In the genomic region with DNA sequence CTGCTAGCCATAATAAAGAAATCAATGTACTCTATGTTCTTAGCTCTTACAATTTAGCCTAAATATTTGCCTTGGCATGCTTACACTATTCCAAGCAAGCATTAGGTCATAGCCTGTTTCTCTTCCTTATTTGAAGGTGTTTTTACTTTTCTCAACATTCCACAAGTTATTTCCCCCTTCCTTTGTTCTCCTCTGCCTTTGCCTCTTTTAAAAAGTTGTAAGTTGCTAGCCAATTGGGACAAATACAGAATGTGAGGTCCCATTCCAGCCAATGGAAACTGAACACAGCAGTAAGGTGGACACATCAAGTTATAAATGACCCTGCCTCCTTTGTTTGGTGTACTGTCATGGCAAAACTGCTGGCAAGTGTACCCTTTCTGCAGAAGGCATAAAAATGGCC, we compare ENCODE assay signal across 13 cellular contexts. TPM values are rescaled to one million over a fixed set of nuclear protein-coding genes. Genes with fewer than 3 reads are reported as not detected.
DNase-seq lines count a peak whose midpoint lies in the region; ATAC-seq and TF ChIP-seq lines count a peak whose summit lies in the region.
"Not testable (repeated sequence)": the region's sequence is repeated elsewhere in the genome, so short reads cannot be mapped to it uniquely, and the experiment has no call there.
"Had no signal": no experiment of that assay in that cellular context is flagged by ENCODE, and none has a peak within 500 bp of the region (broad histone marks: within the 10 kb centered on the region; RNA-seq: fewer than 3 reads in every experiment).

No MANE protein-coding gene starts in this region.

- not testable (repeated sequence) for H3K79me2 ChIP-seq in ACC112 (ENCODE audit: control insufficient read depth, insufficient read depth, low read length, unreplicated experiment); neural progenitor cell (ENCODE audit: low read depth)

- POLR2A ChIA-PET in WTC11 (lab: Charles Lee) = not testable (repeated sequence)

- peak overlapping the region; percentile 77 for H3K4me2 ChIP-seq in neural progenitor cell

- TF ChIP-seq CTCF in WTC11 (IDR thresholded peaks at IDR 0.05); choroid plexus epithelial cell (conservative IDR thresholded peaks at IDR 0.05; ENCODE audit: low read depth, low read length); fibroblast of mammary gland (conservative IDR thresholded peaks at IDR 0.05; ENCODE audit: control insufficient read depth, insufficient read depth, low read depth, low read length); neural progenitor cell (IDR thresholded peaks at IDR 0.05); thoracic aorta (IDR thresholded peaks at IDR 0.05): not testable (repeated sequence)

- H3K4me1 Mint-ChIP-seq in WTC11 (peaks cover 61% of the 10 kb centered on the region), neural progenitor cell (peaks cover 44% of the 10 kb centered on the region)

- H3K27ac Mint-ChIP-seq in WTC11 = peak overlapping the region; percentile 99
- peak overlapping the region; percentile 96 for H3K27ac Mint-ChIP-seq in neural progenitor cell

- peaks cover 18% of the 10 kb centered on the region for H3K36me3 Mint-ChIP-seq in WTC11
- H3K36me3 Mint-ChIP-seq in neural progenitor cell = not testable (repeated sequence)

- H3K4me3 ChIP-seq in ACC112 (ENCODE audit: low read depth, low read length) (peak overlapping the region; percentile 12; the same call in 1 of the 2 replicates), HUES6 (ENCODE audit: low read depth, low read length) (peak overlapping the region; percentile 49; the same call in 1 of the 2 replicates), iPS-18a (ENCODE audit: low read length) (peak overlapping the region; percentile 58), neural progenitor cell (peak overlapping the region; percentile 43)
- not testable (repeated sequence) for H3K4me3 ChIP-seq in choroid plexus epithelial cell (ENCODE audit: low read depth, low read length); fibroblast of mammary gland (ENCODE audit: control insufficient read depth, low read depth, low read length); thoracic aorta

- H3K9ac ChIP-seq in HUES6 (ENCODE audit: low read length) (peak overlapping the region; percentile 53), iPS-18a (ENCODE audit: low read length) (peak overlapping the region; percentile 73)
- not testable (repeated sequence) for H3K9ac ChIP-seq in neural progenitor cell

- not testable (repeated sequence) for H3K36me3 ChIP-seq in ACC112 (ENCODE audit: insufficient read depth, low read length); HUES6 (ENCODE audit: control insufficient read depth, insufficient read depth, low read length); iPS-18a (ENCODE audit: control insufficient read depth, low read depth, low read length); neural progenitor cell; thoracic aorta

- peaks cover 27% of the 10 kb centered on the region for H3K4me1 ChIP-seq in ACC112 (ENCODE audit: control insufficient read depth, insufficient read depth, low read length, unreplicated experiment)
- peaks cover 42% of the 10 kb centered on the region for H3K4me1 ChIP-seq in HUES6 (ENCODE audit: control insufficient read depth, insufficient read depth, low read length)
- H3K4me1 ChIP-seq in iPS-18a (ENCODE audit: control insufficient read depth, low read depth, low read length) = peaks cover 34% of the 10 kb centered on the region
- peaks cover 52% of the 10 kb centered on the region for H3K4me1 ChIP-seq in neural progenitor cell
- peaks cover 50 to 66% of the 10 kb centered on the region in 2 donors for H3K4me1 ChIP-seq in thoracic aorta (ENCODE audit: control insufficient read depth in 1 of 2, low read depth in 2 of 2)

- H3K27ac ChIP-seq in ACC112 (ENCODE audit: low read depth, low read length) (peak overlapping the region; percentile 59), HUES6 (ENCODE audit: low read depth, low read length) (peak overlapping the region; percentile 95), iPS-18a (ENCODE audit: low read length) (peak overlapping the region; percentile 79), neural progenitor cell (peak overlapping the region; percentile 99), thoracic aorta (peak overlapping the region; percentile 93)

- H3K9me3 ChIP-seq in HUES6 (ENCODE audit: control insufficient read depth, insufficient read depth, low read depth, low read length) = peaks cover 12% of the 10 kb centered on the region
- H3K9me3 ChIP-seq in iPS-18a (ENCODE audit: control insufficient read depth, low read depth, low read length); neural progenitor cell (ENCODE audit: low read depth); thoracic aorta: not testable (repeated sequence)

- H3K27me3 ChIP-seq in ACC112 (ENCODE audit: insufficient read depth, low read length); HUES6 (ENCODE audit: control insufficient read depth, insufficient read depth, low read length); iPS-18a (ENCODE audit: control insufficient read depth, insufficient read depth, low read length); neural progenitor cell; thoracic aorta (replicated peaks; ENCODE audit: insufficient read depth): not testable (repeated sequence)

- CTCF ChIA-PET in WTC11 (lab: Charles Lee) = not testable (repeated sequence)

- H3K27me3 Mint-ChIP-seq in WTC11 (ENCODE audit: low read depth); neural progenitor cell (ENCODE audit: insufficient read depth, low read depth): not testable (repeated sequence)

- peaks cover 40% of the 10 kb centered on the region for H3F3A ChIP-seq in neural progenitor cell (ENCODE audit: low read depth)

- not testable (repeated sequence) for H4K20me1 ChIP-seq in neural progenitor cell (ENCODE audit: low read depth)

- not testable (repeated sequence) for H3K9me3 Mint-ChIP-seq in WTC11
- peaks cover 20% of the 10 kb centered on the region for H3K9me3 Mint-ChIP-seq in neural progenitor cell

- H3K4me3 Mint-ChIP-seq in WTC11 (peak overlapping the region; percentile 73), neural progenitor cell (peak overlapping the region; percentile 83)

- not testable (repeated sequence) for H2AFZ ChIP-seq in ACC112 (ENCODE audit: low read length, unreplicated experiment); neural progenitor cell (replicated peaks)

- not testable (repeated sequence) for DNase-seq in WTC11 (ENCODE audit: low spot score); neural progenitor cell (ENCODE audit: low spot score); thoracic aorta (ENCODE audit: low spot score)
- DNase-seq in choroid plexus epithelial cell (ENCODE audit: low read depth) (peak; percentile 61), fibroblast of mammary gland (ENCODE audit: low read depth) (peak; percentile 55)

- not testable (repeated sequence) for ATAC-seq in WTC11; thoracic aorta (ENCODE audit: insufficient number of reproducible peaks, low FRiP score, low read depth)

RNA-seq across cellular contexts. Expression of gene FMO1, which starts 28.9 kb away (rescaled TPM):
- total RNA-seq in WTC11 (2021) (0.30 TPM in 1 of 3 replicates, not detected in the others), neural progenitor cell (ENCODE audit: low replicate concordance) (0.12 TPM in 1 of 2 replicates, not detected in the other), thoracic aorta (not detected)
- total RNA-seq: A172; activated CD8-positive, alpha-beta T cell treated with anti-CD3 and anti-CD28 coated beads, Interleukin-2, amount 10 ng/mL, durations not matched to agents 7 days and 5 days; GM12878; kidney epithelial cell; naive thymus-derived CD8-positive, alpha-beta T cell had no signal

RNA-seq across cellular contexts. Expression of gene FMO2, which starts 34.2 kb away (rescaled TPM):
- 0.16 to 0.23 TPM in 2 of 3 replicates, not detected in the other for total RNA-seq in WTC11 (2021)
- 0.47 TPM in 1 of 2 replicates, not detected in the other for total RNA-seq in neural progenitor cell (ENCODE audit: low replicate concordance)
- total RNA-seq in thoracic aorta = 100 to 1,000 TPM; 292 to 375 TPM
- total RNA-seq: A172; activated CD8-positive, alpha-beta T cell treated with anti-CD3 and anti-CD28 coated beads, Interleukin-2, amount 10 ng/mL, durations not matched to agents 7 days and 5 days; GM12878; kidney epithelial cell; naive thymus-derived CD8-positive, alpha-beta T cell had no signal

Comparison
In these comparisons a context has a peak if more than half of its experiments do, and no peak if none do; other contexts are left out.
1. RNA of gene FMO2, which starts 34.2 kb away (total RNA-seq): 292 to 375 TPM in thoracic aorta; 0.47 TPM in neural progenitor cell and 0.16 to 0.23 TPM in WTC11; every median in the first group is over 100 times any median in the second.
2. Peak in every context shown above with its lines, with median percentiles within 50 percentile points of each other: H3K27ac ChIP-seq.